33 cellular contexts compared by ENCODE assay signal in the genomic region with DNA sequence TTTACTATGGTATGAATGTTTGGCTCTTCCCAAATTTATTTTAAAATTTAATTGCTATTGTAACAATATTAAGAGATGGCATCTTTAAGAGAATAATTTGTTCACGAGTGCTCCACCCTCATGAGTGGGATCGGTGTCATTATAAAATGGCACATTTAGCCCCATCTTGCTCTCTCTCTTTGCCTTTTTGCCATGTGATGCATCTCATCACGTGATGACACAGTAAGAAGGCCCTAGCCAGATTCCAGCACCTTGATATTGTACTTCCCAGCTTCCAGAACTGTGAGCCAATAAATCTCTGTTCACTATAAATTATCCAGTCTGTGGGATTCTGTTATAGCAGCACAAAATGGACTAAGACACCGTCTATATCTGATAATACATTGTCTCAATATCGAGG.
"Had no signal": no experiment of that assay in that cellular context is flagged by ENCODE, and none has a peak within 500 bp of the region (broad histone marks: within the 10 kb centered on the region; RNA-seq: fewer than 3 reads in every experiment).

No MANE protein-coding gene starts in this region.

- H3K27ac ChIP-seq: ascending aorta, VCaP had no signal

- H3K27ac Mint-ChIP-seq: activated B cell treated with CpG ODN at 0.5 μM for 24 hours; activated CD4-positive, alpha-beta memory T cell treated with anti-CD3 and anti-CD28 coated beads for 36 hours; activated CD4-positive, alpha-beta T cell treated with anti-CD3 and anti-CD28 coated beads, Interleukin-2, amount 10 ng/mL, durations not matched to agents 24 days and 14 days; activated CD8-positive, alpha-beta T cell treated with anti-CD3 and anti-CD28 coated beads for 36 hours; activated naive CD4-positive, alpha-beta T cell treated with anti-CD3 and anti-CD28 coated beads, Interleukin-2, amount 10 ng/mL, durations not matched to agents 7 days and 5 days; activated naive CD4-positive, alpha-beta T cell treated with anti-CD3 and anti-CD28 coated beads, Interleukin-2, amount 50 U/mL, for 24 hours; activated naive CD8-positive, alpha-beta T cell; activated naive CD8-positive, alpha-beta T cell treated with anti-CD3 and anti-CD28 coated beads, Interleukin-2, amount 10 ng/mL, durations not matched to agents 7 days and 5 days; activated naive CD8-positive, alpha-beta T cell treated with anti-CD3 and anti-CD28 coated beads, Interleukin-2, amount 50 U/mL, for 24 hours; activated T-cell treated with anti-CD3 and anti-CD28 coated beads, Interleukin-2, amount 50 U/mL, for 72 hours; activated T-helper 1 cell treated with anti-CD3 and anti-CD28 coated beads, Interleukin-12 subunit alpha, Interleukin-12 subunit beta, Interleukin-2, Interleukin-4 antibody, amounts not matched to agents 30 ng/mL and 10 ng/mL and 1 ng/mL, durations not matched to agents 14 hours and 24 hours and 36 hours; activated T-helper 17 cell treated with anti-CD3 and anti-CD28 coated beads, Interleukin-2, amount 50 U/mL, for 72 hours; brain; T-helper 1 cell treated with Interleukin-12 subunit alpha and Interleukin-12 subunit beta and Interleukin-4 antibody, amounts not matched to agents 30 μg/mL and 1 μg/mL, for 36 hours; T-helper 2 cell treated with Interferon-gamma antibody and Interleukin-4, amounts not matched to agents 5 μg/mL and 100 μg/mL, for 36 hours had no signal

- ATAC-seq: activated CD8-positive, alpha-beta T cell treated with anti-CD3 and anti-CD28 coated beads for 36 hours; activated naive CD8-positive, alpha-beta T cell treated with anti-CD3 and anti-CD28 coated beads, Interleukin-2, amount 50 U/mL, for 24 hours; activated T-cell treated with anti-CD3 and anti-CD28 coated beads, Interleukin-2, amount 50 U/mL, for 4 hours; activated T-cell treated with anti-CD3 and anti-CD28 coated beads, Interleukin-2, amount 50 U/mL, for 72 hours; activated T-helper 17 cell treated with anti-CD3 and anti-CD28 coated beads, Interleukin-2, amount 50 U/mL, for 72 hours had no signal

- H3K27me3 ChIP-seq: ascending aorta had no signal

- DNase-seq: activated B cell treated with CpG ODN at 0.5 μM for 24 hours; activated CD4-positive, alpha-beta memory T cell treated with anti-CD3 and anti-CD28 coated beads for 36 hours; activated CD4-positive, alpha-beta T cell treated with anti-CD3 and anti-CD28 coated beads for 4 hours; activated CD4-positive, alpha-beta T cell treated with anti-CD3 and anti-CD28 coated beads, Interleukin-2, amount 10 ng/mL, durations not matched to agents 24 days and 14 days; activated CD4-positive, alpha-beta T cell treated with anti-CD3 and anti-CD28 coated beads, Interleukin-2, amount 50 U/mL, for 1 hour; activated CD4-positive, alpha-beta T cell treated with anti-CD3 and anti-CD28 coated beads, Interleukin-2, amount 50 U/mL, for 4 hours; activated CD4-positive, CD25-positive, alpha-beta regulatory T cell treated with anti-CD3 and anti-CD28 coated beads, Interleukin-2, amount 50 U/mL, for 72 hours; activated CD8-positive, alpha-beta memory T cell treated with anti-CD3 and anti-CD28 coated beads, Interleukin-2, amount 50 U/mL, for 4 hours; activated CD8-positive, alpha-beta T cell treated with anti-CD3 and anti-CD28 coated beads for 36 hours; activated effector memory CD4-positive, alpha-beta T cell treated with anti-CD3 and anti-CD28 coated beads, Interleukin-2, amount 50 U/mL, for 16 hours; activated naive CD4-positive, alpha-beta T cell treated with anti-CD3 and anti-CD28 coated beads, Interleukin-2, amount 10 ng/mL, durations not matched to agents 7 days and 5 days; activated naive CD4-positive, alpha-beta T cell treated with Interleukin-2 at 50 U/mL for 16 hours; activated naive CD8-positive, alpha-beta T cell treated with anti-CD3 and anti-CD28 coated beads, Interleukin-2, amount 10 ng/mL, durations not matched to agents 7 days and 5 days; activated naive CD8-positive, alpha-beta T cell treated with anti-CD3 and anti-CD28 coated beads, Interleukin-2, amount 50 U/mL, for 24 hours; activated T-cell treated with anti-CD3 and anti-CD28 coated beads for 4 hours; activated T-cell treated with anti-CD3 and anti-CD28 coated beads, Interleukin-2, amount 50 U/mL, for 1 hour; activated T-cell treated with anti-CD3 and anti-CD28 coated beads, Interleukin-2, amount 50 U/mL, for 4 hours; activated T-cell treated with anti-CD3 and anti-CD28 coated beads, Interleukin-2, amount 50 U/mL, for 72 hours; amygdala; anterior cingulate cortex; central memory CD4-positive, alpha-beta T cell; T-helper 2 cell; T-helper 9 cell had no signal

- H3K36me3 ChIP-seq: ascending aorta had no signal

- H3K4me1 Mint-ChIP-seq: activated CD4-positive, alpha-beta T cell treated with anti-CD3 and anti-CD28 coated beads, Interleukin-2, amount 10 ng/mL, durations not matched to agents 24 days and 14 days; activated naive CD4-positive, alpha-beta T cell treated with anti-CD3 and anti-CD28 coated beads, Interleukin-2, amount 10 ng/mL, durations not matched to agents 7 days and 5 days; activated naive CD4-positive, alpha-beta T cell treated with anti-CD3 and anti-CD28 coated beads, Interleukin-2, amount 50 U/mL, for 24 hours; activated naive CD8-positive, alpha-beta T cell treated with anti-CD3 and anti-CD28 coated beads, Interleukin-2, amount 10 ng/mL, durations not matched to agents 7 days and 5 days; activated naive CD8-positive, alpha-beta T cell treated with anti-CD3 and anti-CD28 coated beads, Interleukin-2, amount 50 U/mL, for 24 hours; activated T-helper 17 cell treated with anti-CD3 and anti-CD28 coated beads, Interleukin-2, amount 50 U/mL, for 72 hours had no signal

- H3K4me3 ChIP-seq: ascending aorta had no signal

- H3K9me3 ChIP-seq: ascending aorta had no signal

- H3K4me3 Mint-ChIP-seq: activated B cell treated with CpG ODN at 0.5 μM for 24 hours; activated CD4-positive, alpha-beta memory T cell treated with anti-CD3 and anti-CD28 coated beads for 36 hours; activated CD4-positive, alpha-beta T cell treated with anti-CD3 and anti-CD28 coated beads, Interleukin-2, amount 10 ng/mL, durations not matched to agents 24 days and 14 days; activated CD8-positive, alpha-beta T cell treated with anti-CD3 and anti-CD28 coated beads for 36 hours; activated naive CD4-positive, alpha-beta T cell treated with anti-CD3 and anti-CD28 coated beads, Interleukin-2, amount 10 ng/mL, durations not matched to agents 7 days and 5 days; activated naive CD4-positive, alpha-beta T cell treated with anti-CD3 and anti-CD28 coated beads, Interleukin-2, amount 50 U/mL, for 24 hours; activated naive CD8-positive, alpha-beta T cell; activated naive CD8-positive, alpha-beta T cell treated with anti-CD3 and anti-CD28 coated beads, Interleukin-2, amount 10 ng/mL, durations not matched to agents 7 days and 5 days; activated naive CD8-positive, alpha-beta T cell treated with anti-CD3 and anti-CD28 coated beads, Interleukin-2, amount 50 U/mL, for 24 hours; activated T-cell treated with anti-CD3 and anti-CD28 coated beads, Interleukin-2, amount 50 U/mL, for 4 hours; activated T-cell treated with anti-CD3 and anti-CD28 coated beads, Interleukin-2, amount 50 U/mL, for 72 hours; activated T-helper 1 cell treated with anti-CD3 and anti-CD28 coated beads, Interleukin-12 subunit alpha, Interleukin-12 subunit beta, Interleukin-2, Interleukin-4 antibody, amounts not matched to agents 30 ng/mL and 10 ng/mL and 1 ng/mL, durations not matched to agents 14 hours and 24 hours and 36 hours; activated T-helper 17 cell treated with anti-CD3 and anti-CD28 coated beads, Interleukin-2, amount 50 U/mL, for 72 hours; brain; T-helper 1 cell treated with Interleukin-12 subunit alpha and Interleukin-12 subunit beta and Interleukin-4 antibody, amounts not matched to agents 30 μg/mL and 1 μg/mL, for 36 hours; T-helper 2 cell treated with Interferon-gamma antibody and Interleukin-4, amounts not matched to agents 5 μg/mL and 100 μg/mL, for 36 hours had no signal

- H3K9me3 Mint-ChIP-seq: activated B cell treated with CpG ODN at 0.5 μM for 24 hours; brain; T-helper 1 cell treated with Interleukin-12 subunit alpha and Interleukin-12 subunit beta and Interleukin-4 antibody, amounts not matched to agents 30 μg/mL and 1 μg/mL, for 36 hours had no signal

- H3K4me1 ChIP-seq: ascending aorta had no signal

- H3K27me3 Mint-ChIP-seq: activated B cell treated with CpG ODN at 0.5 μM for 24 hours; activated CD4-positive, alpha-beta memory T cell treated with anti-CD3 and anti-CD28 coated beads for 36 hours; activated CD4-positive, alpha-beta T cell treated with anti-CD3 and anti-CD28 coated beads, Interleukin-2, amount 10 ng/mL, durations not matched to agents 24 days and 14 days; activated CD8-positive, alpha-beta T cell treated with anti-CD3 and anti-CD28 coated beads for 36 hours; activated naive CD4-positive, alpha-beta T cell treated with anti-CD3 and anti-CD28 coated beads, Interleukin-2, amount 10 ng/mL, durations not matched to agents 7 days and 5 days; activated naive CD4-positive, alpha-beta T cell treated with anti-CD3 and anti-CD28 coated beads, Interleukin-2, amount 50 U/mL, for 24 hours; activated naive CD8-positive, alpha-beta T cell; activated naive CD8-positive, alpha-beta T cell treated with anti-CD3 and anti-CD28 coated beads, Interleukin-2, amount 10 ng/mL, durations not matched to agents 7 days and 5 days; activated naive CD8-positive, alpha-beta T cell treated with anti-CD3 and anti-CD28 coated beads, Interleukin-2, amount 50 U/mL, for 24 hours; activated T-helper 17 cell treated with anti-CD3 and anti-CD28 coated beads, Interleukin-2, amount 50 U/mL, for 72 hours; brain had no signal

- FAIRE-seq: TTC549 had no signal

- H3K36me3 Mint-ChIP-seq: activated CD4-positive, alpha-beta memory T cell treated with anti-CD3 and anti-CD28 coated beads for 36 hours; activated naive CD4-positive, alpha-beta T cell treated with anti-CD3 and anti-CD28 coated beads, Interleukin-2, amount 10 ng/mL, durations not matched to agents 7 days and 5 days; activated naive CD4-positive, alpha-beta T cell treated with anti-CD3 and anti-CD28 coated beads, Interleukin-2, amount 50 U/mL, for 24 hours; activated naive CD8-positive, alpha-beta T cell; activated naive CD8-positive, alpha-beta T cell treated with anti-CD3 and anti-CD28 coated beads, Interleukin-2, amount 10 ng/mL, durations not matched to agents 7 days and 5 days; brain had no signal
